ENCODE assay signal across 11 cellular contexts in the genomic region with DNA sequence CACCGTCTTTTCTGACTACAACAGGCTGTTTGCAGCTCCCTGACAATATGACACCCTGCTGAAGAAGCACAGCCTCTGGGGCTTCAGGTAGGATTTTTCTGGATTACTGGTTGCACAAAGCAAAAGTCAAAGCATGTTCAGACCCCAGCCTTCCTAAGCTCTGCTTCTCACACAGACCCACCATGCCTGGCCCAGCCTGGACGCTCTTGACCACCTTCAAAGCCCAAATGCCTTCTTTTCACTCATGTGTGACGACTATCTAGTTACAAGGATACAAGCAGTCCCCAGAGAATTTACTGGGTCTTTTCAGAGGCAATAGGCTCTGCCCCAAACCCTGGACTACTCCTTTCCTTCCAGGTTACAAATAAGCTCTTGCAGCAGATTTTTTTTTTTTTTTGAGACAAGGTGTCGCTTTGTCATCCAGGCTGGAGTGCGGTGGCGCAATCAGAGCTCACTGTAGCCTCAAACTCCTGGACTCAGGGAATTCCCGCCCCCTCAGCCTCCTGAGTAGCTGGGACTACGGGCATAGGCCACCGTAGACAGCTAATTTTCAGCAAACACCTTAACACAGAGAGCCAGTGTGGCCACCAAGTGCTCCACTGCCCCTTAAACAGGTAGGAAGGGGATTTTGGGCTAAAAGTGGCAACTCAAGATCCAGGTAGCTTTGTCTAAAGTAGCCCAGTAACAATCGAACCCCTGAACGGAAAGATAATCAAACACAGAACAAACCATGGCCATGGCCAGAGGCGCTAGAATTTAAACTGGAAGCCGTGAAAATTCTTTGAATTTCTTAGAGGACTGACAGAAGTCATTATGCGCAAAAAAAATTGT. TPM values are rescaled to one million over a fixed set of nuclear protein-coding genes. Genes with fewer than 3 reads are reported as not detected.
DNase-seq lines count a peak whose midpoint lies in the region; ATAC-seq, FAIRE-seq and TF ChIP-seq lines count a peak whose summit lies in the region.
"Had no signal": no experiment of that assay in that cellular context is flagged by ENCODE, and none has a peak within 500 bp of the region (broad histone marks: within the 10 kb centered on the region; RNA-seq: fewer than 3 reads in every experiment).

No MANE protein-coding gene starts in this region.

- H3K27ac Mint-ChIP-seq in astrocyte (ENCODE audit: unreplicated experiment), result peak overlapping the region; percentile 51
- H3K27ac Mint-ChIP-seq: activated T-cell treated with anti-CD3 and anti-CD28 coated beads, Interleukin-2, amount 50 U/mL, for 24 hours had no signal

- no peak for TF ChIP-seq CTCF in astrocyte (IDR thresholded peaks at IDR 0.05; ENCODE audit: insufficient read depth, low read depth, low read length)

- peaks cover 38% of the 10 kb centered on the region for H3K4me1 Mint-ChIP-seq in astrocyte (ENCODE audit: low read depth, unreplicated experiment)

- intact Hi-C loops in sciatic nerve (cut with DNase I), result no loop called here

- in situ Hi-C loops in G401 (cut with HindIII; ENCODE audit: low sequenced_read_pairs), result no loop called here

- DNase-seq in HuH-7 (ENCODE audit: low spot score) (peak; percentile 42), astrocyte (ENCODE audit: low read depth) (no peak), sciatic nerve (ENCODE audit: low spot score) (no peak), G401 (ENCODE audit: low spot score) (no peak), RKO (ENCODE audit: low spot score) (no peak)
- DNase-seq: activated T-cell treated with anti-CD3 and anti-CD28 coated beads, Interleukin-2, amount 50 U/mL, for 24 hours; KBM-7; SIG-M5 had no signal

- H3K27me3 ChIP-seq in astrocyte (ENCODE audit: insufficient read depth, low read length) (no peaks in the 10 kb centered on the region), iPS-18a (ENCODE audit: control insufficient read depth, insufficient read depth, low read length) (no peaks in the 10 kb centered on the region)

- no peak for FAIRE-seq in astrocyte (lab: Jason Lieb, UNC)

- H3K4me3 ChIP-seq in astrocyte (ENCODE audit: insufficient read depth, low read depth, low read length) (no peak overlapping the region), iPS-18a (ENCODE audit: low read length) (no peak overlapping the region)

- H3K9me3 ChIP-seq in astrocyte (ENCODE audit: insufficient read depth, low read depth, low read length) (no peaks in the 10 kb centered on the region), iPS-18a (ENCODE audit: control insufficient read depth, low read depth, low read length) (no peaks in the 10 kb centered on the region)

- ATAC-seq in sciatic nerve (peak; percentile 46), GM19395 (IDR thresholded peaks at IDR 0.05; ENCODE audit: unreplicated experiment) (no peak), GM18873 (IDR thresholded peaks at IDR 0.05; ENCODE audit: low FRiP score, unreplicated experiment) (no peak)

- H4K20me1 ChIP-seq in astrocyte (ENCODE audit: insufficient read depth, low read length), result peaks cover 76% of the 10 kb centered on the region

- no peak overlapping the region for H3K4me3 Mint-ChIP-seq in astrocyte (ENCODE audit: unreplicated experiment)
- H3K4me3 Mint-ChIP-seq: activated T-cell treated with anti-CD3 and anti-CD28 coated beads, Interleukin-2, amount 50 U/mL, for 24 hours had no signal

- peaks cover 9% of the 10 kb centered on the region for H3K4me1 ChIP-seq in astrocyte (ENCODE audit: insufficient read depth, low read length)
- H3K4me1 ChIP-seq in iPS-18a (ENCODE audit: control insufficient read depth, low read depth, low read length), result peaks cover 20% of the 10 kb centered on the region

- peaks cover 76% of the 10 kb centered on the region for H3K79me2 ChIP-seq in astrocyte (ENCODE audit: insufficient read depth, low read length)

- H2AFZ ChIP-seq in astrocyte (ENCODE audit: low read depth, low read length), result no peak overlapping the region

- H3K36me3 Mint-ChIP-seq in astrocyte (ENCODE audit: low read depth, unreplicated experiment), result peaks cover 5% of the 10 kb centered on the region

- peak overlapping the region; percentile 42 for H3K4me2 ChIP-seq in astrocyte (ENCODE audit: low read length)

- no peaks in the 10 kb centered on the region for H3K9me3 Mint-ChIP-seq in astrocyte (ENCODE audit: unreplicated experiment)
- H3K9me3 Mint-ChIP-seq: activated T-cell treated with anti-CD3 and anti-CD28 coated beads, Interleukin-2, amount 50 U/mL, for 24 hours had no signal

- H3K27me3 Mint-ChIP-seq in astrocyte (ENCODE audit: low read depth, unreplicated experiment), result no peaks in the 10 kb centered on the region
- H3K27me3 Mint-ChIP-seq: activated T-cell treated with anti-CD3 and anti-CD28 coated beads, Interleukin-2, amount 50 U/mL, for 24 hours had no signal

- H3K9ac ChIP-seq in astrocyte (ENCODE audit: low read length), result no peak overlapping the region
- no peak overlapping the region for H3K9ac ChIP-seq in iPS-18a (ENCODE audit: low read length)

- no peaks in the 10 kb centered on the region for H3K36me3 ChIP-seq in astrocyte (ENCODE audit: insufficient read depth, low read length)
- no peaks in the 10 kb centered on the region for H3K36me3 ChIP-seq in iPS-18a (ENCODE audit: control insufficient read depth, low read depth, low read length)

- H3K27ac ChIP-seq in astrocyte (ENCODE audit: low read depth, low read length) (no peak overlapping the region), iPS-18a (ENCODE audit: low read length) (peak overlapping the region; percentile 49)

RNA-seq across cellular contexts. Expression of a gene that starts 16.2 kb away (rescaled TPM):
- total RNA-seq in astrocyte (70.4 and 73.3 TPM in 2 replicates), sciatic nerve (34.5 TPM)
- total RNA-seq in G401 (2014; rRNA removed; shearing (Covaris generic)), result 10.4 and 36.3 TPM in 2 replicates
